In the genomic region with DNA sequence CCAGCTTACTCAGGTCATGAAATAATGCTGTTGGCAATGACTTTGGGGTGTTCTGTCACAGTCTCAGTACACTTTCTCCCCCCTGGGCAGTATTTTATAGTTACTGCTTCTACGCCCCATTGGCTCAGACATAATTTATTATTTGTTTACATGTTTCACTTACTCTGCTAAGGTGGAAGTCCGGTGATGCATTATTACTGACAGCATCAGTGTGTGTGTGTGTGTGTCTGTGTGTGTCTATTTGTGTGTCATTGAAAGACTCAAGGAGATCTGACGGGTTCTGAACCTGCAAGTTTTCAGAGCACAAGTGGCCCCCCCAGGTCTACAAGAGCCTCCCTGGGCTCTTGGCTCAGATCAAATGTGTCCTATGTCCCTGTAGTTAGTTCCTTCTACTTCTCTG, we compare ENCODE assay signal across 23 cellular contexts.
"Had no signal": no experiment of that assay in that cellular context is flagged by ENCODE, and none has a peak within 500 bp of the region (broad histone marks: within the 10 kb centered on the region; RNA-seq: fewer than 3 reads in every experiment).

No MANE protein-coding gene starts in this region.

- H3K4me1 ChIP-seq: breast epithelium had no signal

- FAIRE-seq: kidney had no signal

- H3K27ac ChIP-seq: breast epithelium, coronary artery, tibial artery had no signal

- DNase-seq: activated B cell treated with CpG ODN at 0.5 μM for 24 hours; activated CD4-positive, alpha-beta T cell treated with anti-CD3 and anti-CD28 coated beads for 36 hours; activated CD4-positive, alpha-beta T cell treated with anti-CD3 and anti-CD28 coated beads, Interleukin-2, amount 50 U/mL, for 4 hours; activated CD8-positive, alpha-beta memory T cell treated with anti-CD3 and anti-CD28 coated beads, Interleukin-2, amount 50 U/mL, for 48 hours; activated naive CD4-positive, alpha-beta T cell treated with Interleukin-2 at 50 U/mL for 16 hours; activated naive CD8-positive, alpha-beta T cell treated with anti-CD3 and anti-CD28 coated beads, Interleukin-2, amount 10 ng/mL, durations not matched to agents 7 days and 5 days; activated T-cell treated with anti-CD3 and anti-CD28 coated beads, Interleukin-2, amount 50 U/mL, for 48 hours; amniotic stem cell; cerebellar nuclear complex; heart right ventricle; kidney; left ventricle myocardium superior; mammary epithelial cell; midbrain; natural killer cell; stimulated activated CD4-positive, alpha-beta T cell treated with anti-CD3 and anti-CD28 coated beads, Interleukin-4, amount 100 ng/mL, for 24 hours; stimulated activated naive CD4-positive, alpha-beta T cell treated with Interleukin-2 at 50 U/mL for 16 hours; T1000; tibial artery had no signal

- H3K9me3 Mint-ChIP-seq: activated B cell treated with CpG ODN at 0.5 μM for 24 hours had no signal

- H3K4me3 Mint-ChIP-seq: activated B cell treated with CpG ODN at 0.5 μM for 24 hours; activated CD4-positive, alpha-beta T cell treated with anti-CD3 and anti-CD28 coated beads for 36 hours; activated naive CD8-positive, alpha-beta T cell treated with anti-CD3 and anti-CD28 coated beads, Interleukin-2, amount 10 ng/mL, durations not matched to agents 7 days and 5 days; natural killer cell; T-helper 1 cell treated with Interleukin-12 subunit alpha and Interleukin-12 subunit beta and Interleukin-4 antibody, amounts not matched to agents 30 μg/mL and 1 μg/mL, for 36 hours had no signal

- H3K27me3 ChIP-seq: breast epithelium, tibial artery had no signal

- H3K27ac Mint-ChIP-seq: activated B cell treated with CpG ODN at 0.5 μM for 24 hours; activated CD4-positive, alpha-beta T cell treated with anti-CD3 and anti-CD28 coated beads for 36 hours; activated naive CD8-positive, alpha-beta T cell treated with anti-CD3 and anti-CD28 coated beads, Interleukin-2, amount 10 ng/mL, durations not matched to agents 7 days and 5 days; natural killer cell; progenitor cell of endocrine pancreas had no signal

- H3K36me3 ChIP-seq: breast epithelium, heart right ventricle, tibial artery had no signal

- H3K4me1 Mint-ChIP-seq: activated naive CD8-positive, alpha-beta T cell treated with anti-CD3 and anti-CD28 coated beads, Interleukin-2, amount 10 ng/mL, durations not matched to agents 7 days and 5 days had no signal

- H3K9me3 ChIP-seq: breast epithelium, tibial artery had no signal

- ATAC-seq: activated CD4-positive, alpha-beta T cell treated with anti-CD3 and anti-CD28 coated beads for 36 hours; heart right ventricle; left ventricle myocardium superior; natural killer cell had no signal

- H3K4me3 ChIP-seq: breast epithelium, coronary artery, heart right ventricle, tibial artery had no signal

- H3K27me3 Mint-ChIP-seq: activated CD4-positive, alpha-beta T cell treated with anti-CD3 and anti-CD28 coated beads for 36 hours; activated naive CD8-positive, alpha-beta T cell treated with anti-CD3 and anti-CD28 coated beads, Interleukin-2, amount 10 ng/mL, durations not matched to agents 7 days and 5 days had no signal
